ENCODE assay signal across 19 cellular contexts in the genomic region with DNA sequence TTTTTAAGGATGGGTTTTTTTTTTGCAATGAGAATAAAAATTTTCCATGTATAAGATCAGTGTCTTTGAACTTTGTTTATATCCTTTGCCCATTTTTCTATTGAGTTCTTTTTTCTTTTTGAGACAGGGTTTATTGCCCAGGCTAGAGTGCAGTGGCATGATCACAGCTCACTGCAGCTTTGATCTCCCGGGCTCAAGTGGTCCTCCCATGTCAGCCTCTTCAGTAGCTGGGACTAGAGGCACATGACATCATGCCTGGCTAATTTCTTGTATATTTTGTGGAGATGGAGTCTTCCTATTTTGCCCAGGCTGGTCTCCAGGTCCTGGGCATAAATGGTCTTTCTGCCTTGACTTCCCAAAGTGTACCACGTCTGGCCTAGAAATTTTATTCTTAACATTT. TPM values are rescaled to one million over a fixed set of nuclear protein-coding genes. Genes with fewer than 3 reads are reported as not detected.
DNase-seq lines count a peak whose midpoint lies in the region; ATAC-seq and TF ChIP-seq lines count a peak whose summit lies in the region.
"Had no signal": no experiment of that assay in that cellular context is flagged by ENCODE, and none has a peak within 500 bp of the region (broad histone marks: within the 10 kb centered on the region; RNA-seq: fewer than 3 reads in every experiment).

No MANE protein-coding gene starts in this region.

- H3K79me1 ChIP-seq in trophoblast cell (ENCODE audit: low read length) = no peaks in the 10 kb centered on the region

- TF ChIP-seq CTCF in HEK293 (tag by site-specific recombination; IDR thresholded peaks at IDR 0.05) = no peak

- H3K9me3 Mint-ChIP-seq in activated naive CD8-positive, alpha-beta T cell (ENCODE audit: low read depth) = no peaks in the 10 kb centered on the region
- peaks cover 4% of the 10 kb centered on the region for H3K9me3 Mint-ChIP-seq in activated naive CD8-positive, alpha-beta T cell treated with anti-CD3 and anti-CD28 coated beads for 36 hours
- H3K9me3 Mint-ChIP-seq: CD8-positive, alpha-beta memory T cell had no signal

- no peak overlapping the region for H3K14ac ChIP-seq in trophoblast cell (ENCODE audit: low read length)

- H2BK12ac ChIP-seq in trophoblast cell (ENCODE audit: low read length) = no peak overlapping the region

- peaks cover 12% of the 10 kb centered on the region for H3K36me3 Mint-ChIP-seq in activated naive CD8-positive, alpha-beta T cell
- H3K36me3 Mint-ChIP-seq in activated naive CD8-positive, alpha-beta T cell treated with anti-CD3 and anti-CD28 coated beads for 36 hours = peaks cover 35% of the 10 kb centered on the region

- POLR2A ChIA-PET in HEK293 (lab: Yijun Ruan, JAX) = no interaction called here

- no peak overlapping the region for H3K4me3 Mint-ChIP-seq in activated naive CD8-positive, alpha-beta T cell
- H3K4me3 Mint-ChIP-seq in activated naive CD8-positive, alpha-beta T cell treated with anti-CD3 and anti-CD28 coated beads for 36 hours = no peak overlapping the region

- H4K91ac ChIP-seq in trophoblast cell (ENCODE audit: low read depth, low read length) = no peak overlapping the region

- H3K27ac ChIP-seq in HEK293 (ENCODE audit: extremely low read depth, low read depth, low read length) (no peak overlapping the region), trophoblast cell (ENCODE audit: low read depth, low read length) (no peak overlapping the region)
- H3K27ac ChIP-seq: C4-2B, GM23248 had no signal

- no peak for ATAC-seq in HG03196 (IDR thresholded peaks at IDR 0.05; ENCODE audit: unreplicated experiment)
- ATAC-seq: K562 had no signal

- H3K4ac ChIP-seq in trophoblast cell (ENCODE audit: low read depth, low read length) = peak overlapping the region; percentile 98

- no peak overlapping the region for H3K4me2 ChIP-seq in trophoblast cell (ENCODE audit: low read length)

- H3K27me3 Mint-ChIP-seq in activated naive CD8-positive, alpha-beta T cell = no peaks in the 10 kb centered on the region
- no peaks in the 10 kb centered on the region for H3K27me3 Mint-ChIP-seq in activated naive CD8-positive, alpha-beta T cell treated with anti-CD3 and anti-CD28 coated beads for 36 hours
- H3K27me3 Mint-ChIP-seq: CD8-positive, alpha-beta memory T cell had no signal

- H3K36me3 ChIP-seq in HEK293 (ENCODE audit: control insufficient read depth in 2 of 2, insufficient read depth in 1 of 2, low read length in 2 of 2) (peaks cover 0 to 24% of the 10 kb centered on the region in 2 experiments; a peak in 2 of 3 replicates), trophoblast cell (ENCODE audit: control insufficient read depth in 1 of 2, insufficient read depth in 2 of 2, low read length in 2 of 2) (peaks cover 9 to 13% of the 10 kb centered on the region in 2 experiments)

- no CpG with 5 or more reads among the region's 2 CpGs for WGBS in trophoblast cell (ENCODE audit: extremely low coverage, insufficient coverage, insufficient read length)

- H2BK120ac ChIP-seq in trophoblast cell (ENCODE audit: insufficient read depth, low read length, poor library complexity) = no peak overlapping the region

- H3K79me2 ChIP-seq in trophoblast cell (ENCODE audit: control insufficient read depth, insufficient read depth, low read length, poor library complexity) = peaks cover 16% of the 10 kb centered on the region

- peaks cover 77% of the 10 kb centered on the region for H3K4me1 Mint-ChIP-seq in activated naive CD8-positive, alpha-beta T cell (ENCODE audit: low read depth)
- peaks cover 61% of the 10 kb centered on the region for H3K4me1 Mint-ChIP-seq in activated naive CD8-positive, alpha-beta T cell treated with anti-CD3 and anti-CD28 coated beads for 36 hours

- H3K4me3 ChIP-seq in HEK293 (ENCODE audit: low read depth, low read length) (no peak overlapping the region), trophoblast cell (ENCODE audit: low read depth, low read length) (no peak overlapping the region)
- H3K4me3 ChIP-seq: GM23248, HAP-1, K562 had no signal

- no peaks in the 10 kb centered on the region for H3K27me3 ChIP-seq in trophoblast cell (ENCODE audit: insufficient read depth, low read length)
- H3K27me3 ChIP-seq: BE2C had no signal

- H3K27ac Mint-ChIP-seq in activated naive CD8-positive, alpha-beta T cell = peak overlapping the region; percentile 69
- no peak overlapping the region for H3K27ac Mint-ChIP-seq in activated naive CD8-positive, alpha-beta T cell treated with anti-CD3 and anti-CD28 coated beads for 36 hours

- no peak overlapping the region for H3K18ac ChIP-seq in trophoblast cell (ENCODE audit: low read length)

- no peak overlapping the region for H2AK5ac ChIP-seq in trophoblast cell (ENCODE audit: low read length)

- no peak overlapping the region for H4K8ac ChIP-seq in trophoblast cell (ENCODE audit: low read depth, low read length)

- H2BK5ac ChIP-seq in trophoblast cell (ENCODE audit: low read depth, low read length, poor library complexity) = no peak overlapping the region

- no peak overlapping the region for H2AFZ ChIP-seq in trophoblast cell (ENCODE audit: insufficient read depth, low read length, poor library complexity)
- H2AFZ ChIP-seq: GM23248 had no signal

- H3K23ac ChIP-seq in trophoblast cell (ENCODE audit: low read length) = no peak overlapping the region

- no peak for DNase-seq in activated naive CD8-positive, alpha-beta T cell treated with anti-CD3 and anti-CD28 coated beads for 36 hours
- DNase-seq in trophoblast cell (no peak), NCI-H2107 (lab: John Stamatoyannopoulos, UW) (no peak), cortex of kidney (lab: John Stamatoyannopoulos, UW) (no peak)
- DNase-seq: ACHN; BE2C; CD8-positive, alpha-beta memory T cell; COR-L47; DMS 273 treated with DMSO at 0.1 percent for 48 hours; DMS79; GDM1; GM23248; IMR-90 had no signal

- no peak overlapping the region for H4K12ac ChIP-seq in trophoblast cell (ENCODE audit: low read depth, low read length)

- H3K4me1 ChIP-seq in HEK293 (ENCODE audit: control insufficient read depth, insufficient read depth, low read length) = peaks cover 9% of the 10 kb centered on the region
- H3K4me1 ChIP-seq in trophoblast cell (ENCODE audit: control insufficient read depth in 1 of 2, insufficient read depth in 2 of 2, low read length in 2 of 2) = peaks cover 0 to 4% of the 10 kb centered on the region in 2 experiments
- H3K4me1 ChIP-seq: BE2C had no signal

- CTCF ChIA-PET in HEK293 (lab: Yijun Ruan, JAX) = no interaction called here

- H3K9ac ChIP-seq in trophoblast cell (ENCODE audit: low read length) = no peak overlapping the region
- H3K9ac ChIP-seq: GM23248 had no signal

- H3K9me3 ChIP-seq in HEK293 (ENCODE audit: control insufficient read depth, insufficient read depth, low read depth, low read length) = no peaks in the 10 kb centered on the region
- H3K9me3 ChIP-seq in trophoblast cell (ENCODE audit: insufficient read depth, low read depth, low read length) = no peaks in the 10 kb centered on the region
- H3K9me3 ChIP-seq: BE2C, HAP-1 had no signal

TF ChIP-seq in HEK293, 187 proteins besides CTCF, POLR2A, EP300 and RAD21 (continues in another document):
- TF ChIP-seq, protein P1, sequence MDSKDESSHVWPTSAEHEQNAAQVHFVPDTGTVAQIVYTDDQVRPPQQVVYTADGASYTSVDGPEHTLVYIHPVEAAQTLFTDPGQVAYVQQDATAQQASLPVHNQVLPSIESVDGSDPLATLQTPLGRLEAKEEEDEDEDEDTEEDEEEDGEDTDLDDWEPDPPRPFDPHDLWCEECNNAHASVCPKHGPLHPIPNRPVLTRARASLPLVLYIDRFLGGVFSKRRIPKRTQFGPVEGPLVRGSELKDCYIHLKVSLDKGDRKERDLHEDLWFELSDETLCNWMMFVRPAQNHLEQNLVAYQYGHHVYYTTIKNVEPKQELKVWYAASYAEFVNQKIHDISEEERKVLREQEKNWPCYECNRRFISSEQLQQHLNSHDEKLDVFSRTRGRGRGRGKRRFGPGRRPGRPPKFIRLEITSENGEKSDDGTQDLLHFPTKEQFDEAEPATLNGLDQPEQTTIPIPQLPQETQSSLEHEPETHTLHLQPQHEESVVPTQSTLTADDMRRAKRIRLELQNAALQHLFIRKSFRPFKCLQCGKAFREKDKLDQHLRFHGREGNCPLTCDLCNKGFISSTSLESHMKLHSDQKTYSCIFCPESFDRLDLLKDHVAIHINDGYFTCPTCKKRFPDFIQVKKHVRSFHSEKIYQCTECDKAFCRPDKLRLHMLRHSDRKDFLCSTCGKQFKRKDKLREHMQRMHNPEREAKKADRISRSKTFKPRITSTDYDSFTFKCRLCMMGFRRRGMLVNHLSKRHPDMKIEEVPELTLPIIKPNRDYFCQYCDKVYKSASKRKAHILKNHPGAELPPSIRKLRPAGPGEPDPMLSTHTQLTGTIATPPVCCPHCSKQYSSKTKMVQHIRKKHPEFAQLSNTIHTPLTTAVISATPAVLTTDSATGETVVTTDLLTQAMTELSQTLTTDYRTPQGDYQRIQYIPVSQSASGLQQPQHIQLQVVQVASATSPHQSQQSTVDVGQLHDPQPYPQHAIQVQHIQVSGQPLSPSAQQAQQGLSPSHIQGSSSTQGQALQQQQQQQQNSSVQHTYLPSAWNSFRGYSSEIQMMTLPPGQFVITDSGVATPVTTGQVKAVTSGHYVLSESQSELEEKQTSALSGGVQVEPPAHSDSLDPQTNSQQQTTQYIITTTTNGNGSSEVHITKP (tag by site-specific recombination; IDR thresholded peaks at IDR 0.05) = peak; percentile 33; the same call in 1 of the 2 replicates
- TF ChIP-seq PRDM1 (tag by site-specific recombination; IDR thresholded peaks at IDR 0.05) (no peak), ZNF830 (tag by site-specific recombination; IDR thresholded peaks at IDR 0.05; ENCODE audit: low read depth) (no peak), ZNF610 (tag by site-specific recombination; IDR thresholded peaks at IDR 0.05; ENCODE audit: borderline replicate concordance) (no peak), ZFHX2 (tag by site-specific recombination; conservative IDR thresholded peaks at IDR 0.05) (no peak)
- TF ChIP-seq, protein P2, sequence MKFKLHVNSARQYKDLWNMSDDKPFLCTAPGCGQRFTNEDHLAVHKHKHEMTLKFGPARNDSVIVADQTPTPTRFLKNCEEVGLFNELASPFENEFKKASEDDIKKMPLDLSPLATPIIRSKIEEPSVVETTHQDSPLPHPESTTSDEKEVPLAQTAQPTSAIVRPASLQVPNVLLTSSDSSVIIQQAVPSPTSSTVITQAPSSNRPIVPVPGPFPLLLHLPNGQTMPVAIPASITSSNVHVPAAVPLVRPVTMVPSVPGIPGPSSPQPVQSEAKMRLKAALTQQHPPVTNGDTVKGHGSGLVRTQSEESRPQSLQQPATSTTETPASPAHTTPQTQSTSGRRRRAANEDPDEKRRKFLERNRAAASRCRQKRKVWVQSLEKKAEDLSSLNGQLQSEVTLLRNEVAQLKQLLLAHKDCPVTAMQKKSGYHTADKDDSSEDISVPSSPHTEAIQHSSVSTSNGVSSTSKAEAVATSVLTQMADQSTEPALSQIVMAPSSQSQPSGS (tag by site-specific recombination; IDR thresholded peaks at IDR 0.05; ENCODE audit: low read depth) = 0 out of 2 replicates have a peak, but pooled peaks have one; percentile 6

RNA-seq across cellular contexts. Expression of a gene that starts 21.2 kb away (rescaled TPM):
- total RNA-seq in activated naive CD8-positive, alpha-beta T cell treated with anti-CD3 and anti-CD28 coated beads for 36 hours = 10 to 100 TPM; 82.2 to 84.6 TPM
- polyA plus RNA-seq in trophoblast cell (2013) = 92.5 and 97.5 TPM in 2 replicates
